12 cellular contexts compared by ENCODE assay signal in the genomic region with DNA sequence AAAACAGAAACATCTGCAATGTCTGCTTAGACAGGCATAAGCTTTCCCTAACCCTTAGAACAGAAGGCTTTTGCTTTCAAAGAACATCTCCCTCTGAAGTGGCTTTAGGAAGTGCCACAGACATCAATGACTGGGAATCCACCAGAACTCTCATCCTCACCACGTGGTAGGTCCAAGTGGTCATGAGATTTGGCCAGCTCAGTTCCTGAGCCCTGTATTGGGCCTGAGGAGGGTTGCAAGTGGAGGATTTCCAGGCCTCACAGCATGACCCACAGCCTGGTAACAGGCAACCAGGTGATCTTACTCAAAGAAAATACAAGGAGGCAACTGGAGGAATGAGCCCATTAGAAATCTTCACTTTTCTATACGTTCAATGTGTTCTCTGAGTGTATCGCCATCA. TPM values are rescaled to one million over a fixed set of nuclear protein-coding genes. Genes with fewer than 3 reads are reported as not detected.
A peak's percentile ranks its signal among the peaks of the same experiment; 100 is the strongest.
DNase-seq lines count a peak whose midpoint lies in the region; ATAC-seq and TF ChIP-seq lines count a peak whose summit lies in the region.
"Had no signal": no experiment of that assay in that cellular context is flagged by ENCODE, and none has a peak within 500 bp of the region (broad histone marks: within the 10 kb centered on the region; RNA-seq: fewer than 3 reads in every experiment).

No MANE protein-coding gene starts in this region.

- no peak for TF ChIP-seq CTCF in left lung (IDR thresholded peaks at IDR 0.05)

- H3K4me3 ChIP-seq in left lung = peak overlapping the region in 1 of 2 donors; percentile 48
- peak overlapping the region; percentile 31 to 34 for H3K4me3 ChIP-seq in stomach smooth muscle (ENCODE audit: low read length in 2 of 2)

- no peak overlapping the region for H3K9ac ChIP-seq in stomach smooth muscle (ENCODE audit: low read length in 2 of 2)

- peak; percentile 69 for ATAC-seq in activated T-helper 17 cell treated with anti-CD3 and anti-CD28 coated beads, Interleukin-2, amount 50 U/mL, for 72 hours (replicated peaks)
- ATAC-seq in left lung = peak; percentile 23
- no peak for ATAC-seq in GM18520 (IDR thresholded peaks at IDR 0.05; ENCODE audit: unreplicated experiment)

- peak overlapping the region; percentile 83 for H3K27ac Mint-ChIP-seq in activated T-cell treated with anti-CD3 and anti-CD28 coated beads, Interleukin-2, amount 50 U/mL, for 24 hours
- H3K27ac Mint-ChIP-seq in activated T-helper 17 cell treated with anti-CD3 and anti-CD28 coated beads, Interleukin-2, amount 50 U/mL, for 72 hours = peak overlapping the region; percentile 88

- peaks cover 3% of the 10 kb centered on the region for H3K9me3 Mint-ChIP-seq in activated T-cell treated with anti-CD3 and anti-CD28 coated beads, Interleukin-2, amount 50 U/mL, for 24 hours
- H3K9me3 Mint-ChIP-seq in activated T-helper 17 cell treated with anti-CD3 and anti-CD28 coated beads, Interleukin-2, amount 50 U/mL, for 72 hours = peaks cover 8% of the 10 kb centered on the region

- H3K4me1 ChIP-seq in left lung (peaks cover 23 to 49% of the 10 kb centered on the region in 2 donors), stomach smooth muscle (ENCODE audit: control insufficient read depth, insufficient read depth, low read length) (no peaks in the 10 kb centered on the region)

- peaks cover 0 to 38% of the 10 kb centered on the region in 2 donors for H3K36me3 ChIP-seq in left lung
- peaks cover 0 to 3% of the 10 kb centered on the region in 2 donors for H3K36me3 ChIP-seq in stomach smooth muscle (ENCODE audit: control insufficient read depth in 2 of 2, insufficient read depth in 2 of 2, low read length in 2 of 2)

- no peaks in the 10 kb centered on the region for H3K9me3 ChIP-seq in left lung
- H3K9me3 ChIP-seq in stomach smooth muscle (ENCODE audit: control insufficient read depth in 2 of 2, low read length in 2 of 2) = no peaks in the 10 kb centered on the region

- intact Hi-C loops in left lung (cut with DNase I) = no loop called here

- peaks cover 44% of the 10 kb centered on the region for H3K36me3 Mint-ChIP-seq in activated T-cell treated with anti-CD3 and anti-CD28 coated beads, Interleukin-2, amount 50 U/mL, for 24 hours (ENCODE audit: low read depth)
- H3K36me3 Mint-ChIP-seq in activated T-helper 17 cell treated with anti-CD3 and anti-CD28 coated beads, Interleukin-2, amount 50 U/mL, for 72 hours (ENCODE audit: low read depth) = peaks cover 34% of the 10 kb centered on the region

- H3K27ac ChIP-seq in left lung (peak overlapping the region; percentile 82), stomach smooth muscle (ENCODE audit: low read length) (no peak overlapping the region)

- no peaks in the 10 kb centered on the region for H3K27me3 Mint-ChIP-seq in activated T-cell treated with anti-CD3 and anti-CD28 coated beads, Interleukin-2, amount 50 U/mL, for 24 hours
- no peaks in the 10 kb centered on the region for H3K27me3 Mint-ChIP-seq in activated T-helper 17 cell treated with anti-CD3 and anti-CD28 coated beads, Interleukin-2, amount 50 U/mL, for 72 hours

- H3K4me3 Mint-ChIP-seq in activated T-cell treated with anti-CD3 and anti-CD28 coated beads, Interleukin-2, amount 50 U/mL, for 24 hours = peak overlapping the region; percentile 86
- H3K4me3 Mint-ChIP-seq in activated T-helper 17 cell treated with anti-CD3 and anti-CD28 coated beads, Interleukin-2, amount 50 U/mL, for 72 hours = peak overlapping the region; percentile 87

- H3K27me3 ChIP-seq in left lung (no peaks in the 10 kb centered on the region), stomach smooth muscle (ENCODE audit: control insufficient read depth in 1 of 2, insufficient read depth in 2 of 2, low read length in 2 of 2) (no peaks in the 10 kb centered on the region)

- DNase-seq in activated T-cell treated with anti-CD3 and anti-CD28 coated beads, Interleukin-2, amount 50 U/mL, for 24 hours = no peak
- DNase-seq in activated T-cell treated with anti-CD3 and anti-CD28 coated beads, Interleukin-2, amount 50 U/mL, for 1 hour = no peak
- DNase-seq in left lung (peak in 1 of 2 donors; percentile 50), NCI-H446 (lab: John Stamatoyannopoulos, UW) (no peak), NOMO-1 (lab: John Stamatoyannopoulos, UW; ENCODE audit: unreplicated experiment in 2 of 2) (no peak)
- DNase-seq: NCI-H1930 had no signal

- H3K4me1 Mint-ChIP-seq in activated T-cell treated with anti-CD3 and anti-CD28 coated beads, Interleukin-2, amount 50 U/mL, for 24 hours (ENCODE audit: low read depth) = peaks cover 64% of the 10 kb centered on the region
- peaks cover 27% of the 10 kb centered on the region for H3K4me1 Mint-ChIP-seq in activated T-helper 17 cell treated with anti-CD3 and anti-CD28 coated beads, Interleukin-2, amount 50 U/mL, for 72 hours

RNA-seq across cellular contexts. Expression of gene CASP1, which starts 1.6 kb away (rescaled TPM):
- 10 to 100 TPM; 39.5 to 59.9 TPM for total RNA-seq in activated T-helper 17 cell treated with anti-CD3 and anti-CD28 coated beads, Interleukin-2, amount 50 U/mL, for 72 hours
- 10 to 100 TPM; 56.8 to 84.0 TPM for total RNA-seq in left lung
- total RNA-seq: HT-29 had no signal

RNA-seq across cellular contexts. Expression of gene CASP5, which starts 10.4 kb away (rescaled TPM):
- not detected for total RNA-seq in activated T-helper 17 cell treated with anti-CD3 and anti-CD28 coated beads, Interleukin-2, amount 50 U/mL, for 72 hours
- 1 to 10 TPM in 1 of 2 donors, under 1 TPM in 1; 0.50 to 3.3 TPM for total RNA-seq in left lung
- total RNA-seq: HT-29, pulmonary artery endothelial cell, RPMI7951 had no signal

RNA-seq across cellular contexts. Expression of gene CARD16, which starts 11.8 kb away (rescaled TPM):
- total RNA-seq in activated T-helper 17 cell treated with anti-CD3 and anti-CD28 coated beads, Interleukin-2, amount 50 U/mL, for 72 hours = 10 to 100 TPM in 1 of 2 donors, 1 to 10 TPM in 1; 8.8 to 25.7 TPM
- 10 to 100 TPM; 55.9 to 56.3 TPM for total RNA-seq in left lung
- total RNA-seq: HT-29 had no signal
